In the genomic region with DNA sequence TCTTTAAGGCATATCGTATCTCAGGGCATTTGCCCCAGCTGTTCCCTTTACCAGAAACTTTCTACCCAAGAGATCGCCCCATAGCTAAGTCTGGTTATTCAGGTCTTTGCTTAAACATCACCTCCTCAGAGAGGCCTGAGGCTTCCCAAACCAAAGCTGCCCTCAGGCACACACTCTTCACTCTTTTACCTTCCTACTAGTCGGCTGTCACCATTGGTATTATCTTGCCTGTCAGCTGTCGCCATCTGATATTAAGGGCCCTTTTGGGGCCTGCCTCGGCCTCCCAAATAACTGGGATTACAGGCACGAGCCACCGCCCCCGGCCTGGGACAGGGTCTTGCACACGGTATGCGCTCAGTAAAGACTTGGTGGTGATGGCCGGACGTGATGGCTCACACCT, we compare ENCODE assay signal across 2 cellular contexts.
TF ChIP-seq lines count a peak whose summit lies in the region.

No MANE protein-coding gene starts in this region.

TF ChIP-seq in HEK293, 187 proteins besides CTCF, POLR2A, EP300 and RAD21 (continued from another document):
- TF ChIP-seq ZNF391 (tag by site-specific recombination; IDR thresholded peaks at IDR 0.05; ENCODE audit: borderline replicate concordance, low read depth) (no peak), MEIS1 (CRISPR knock-in tag; IDR thresholded peaks at IDR 0.05; ENCODE audit: borderline replicate concordance) (no peak), ZSCAN23 (tag by site-specific recombination; IDR thresholded peaks at IDR 0.05) (no peak), ZNF214 (tag by site-specific recombination; IDR thresholded peaks at IDR 0.05; ENCODE audit: borderline replicate concordance) (no peak), ZNF792 (tag by site-specific recombination; IDR thresholded peaks at IDR 0.05) (no peak), GLIS1 (tag by site-specific recombination; IDR thresholded peaks at IDR 0.05) (0 out of 2 replicates have a peak, but pooled peaks have one; percentile 4)
TF ChIP-seq in HEK293: peak in this region for 2.

TF ChIP-seq in WTC11, 78 proteins besides CTCF, POLR2A, EP300 and RAD21 (continued from another document):
- TF ChIP-seq, protein P1, sequence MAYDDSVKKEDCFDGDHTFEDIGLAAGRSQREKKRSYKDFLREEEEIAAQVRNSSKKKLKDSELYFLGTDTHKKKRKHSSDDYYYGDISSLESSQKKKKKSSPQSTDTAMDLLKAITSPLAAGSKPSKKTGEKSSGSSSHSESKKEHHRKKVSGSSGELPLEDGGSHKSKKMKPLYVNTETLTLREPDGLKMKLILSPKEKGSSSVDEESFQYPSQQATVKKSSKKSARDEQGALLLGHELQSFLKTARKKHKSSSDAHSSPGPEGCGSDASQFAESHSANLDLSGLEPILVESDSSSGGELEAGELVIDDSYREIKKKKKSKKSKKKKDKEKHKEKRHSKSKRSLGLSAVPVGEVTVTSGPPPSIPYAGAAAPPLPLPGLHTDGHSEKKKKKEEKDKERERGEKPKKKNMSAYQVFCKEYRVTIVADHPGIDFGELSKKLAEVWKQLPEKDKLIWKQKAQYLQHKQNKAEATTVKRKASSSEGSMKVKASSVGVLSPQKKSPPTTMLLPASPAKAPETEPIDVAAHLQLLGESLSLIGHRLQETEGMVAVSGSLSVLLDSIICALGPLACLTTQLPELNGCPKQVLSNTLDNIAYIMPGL (CRISPR knock-in tag; IDR thresholded peaks at IDR 0.05): no peak
- TF ChIP-seq RORB (CRISPR knock-in tag; IDR thresholded peaks at IDR 0.05) (no peak), ESRRA (CRISPR knock-in tag; IDR thresholded peaks at IDR 0.05; ENCODE audit: borderline replicate concordance) (no peak), SMAD4 (CRISPR knock-in tag; IDR thresholded peaks at IDR 0.05) (no peak), ATF1 (CRISPR knock-in tag; IDR thresholded peaks at IDR 0.05) (no peak), NR3C1 (CRISPR knock-in tag; conservative IDR thresholded peaks at IDR 0.05; ENCODE audit: low read depth) (no peak), ZNF396 (CRISPR knock-in tag; IDR thresholded peaks at IDR 0.05; ENCODE audit: borderline replicate concordance) (no peak), NFE2L1 (CRISPR knock-in tag; IDR thresholded peaks at IDR 0.05) (no peak), ZNF671 (CRISPR knock-in tag; IDR thresholded peaks at IDR 0.05) (no peak), IRF2 (CRISPR knock-in tag; IDR thresholded peaks at IDR 0.05; ENCODE audit: borderline replicate concordance, low read depth) (no peak), CBFB (CRISPR knock-in tag; IDR thresholded peaks at IDR 0.05; ENCODE audit: low read depth) (no peak)
- TF ChIP-seq, protein P2, sequence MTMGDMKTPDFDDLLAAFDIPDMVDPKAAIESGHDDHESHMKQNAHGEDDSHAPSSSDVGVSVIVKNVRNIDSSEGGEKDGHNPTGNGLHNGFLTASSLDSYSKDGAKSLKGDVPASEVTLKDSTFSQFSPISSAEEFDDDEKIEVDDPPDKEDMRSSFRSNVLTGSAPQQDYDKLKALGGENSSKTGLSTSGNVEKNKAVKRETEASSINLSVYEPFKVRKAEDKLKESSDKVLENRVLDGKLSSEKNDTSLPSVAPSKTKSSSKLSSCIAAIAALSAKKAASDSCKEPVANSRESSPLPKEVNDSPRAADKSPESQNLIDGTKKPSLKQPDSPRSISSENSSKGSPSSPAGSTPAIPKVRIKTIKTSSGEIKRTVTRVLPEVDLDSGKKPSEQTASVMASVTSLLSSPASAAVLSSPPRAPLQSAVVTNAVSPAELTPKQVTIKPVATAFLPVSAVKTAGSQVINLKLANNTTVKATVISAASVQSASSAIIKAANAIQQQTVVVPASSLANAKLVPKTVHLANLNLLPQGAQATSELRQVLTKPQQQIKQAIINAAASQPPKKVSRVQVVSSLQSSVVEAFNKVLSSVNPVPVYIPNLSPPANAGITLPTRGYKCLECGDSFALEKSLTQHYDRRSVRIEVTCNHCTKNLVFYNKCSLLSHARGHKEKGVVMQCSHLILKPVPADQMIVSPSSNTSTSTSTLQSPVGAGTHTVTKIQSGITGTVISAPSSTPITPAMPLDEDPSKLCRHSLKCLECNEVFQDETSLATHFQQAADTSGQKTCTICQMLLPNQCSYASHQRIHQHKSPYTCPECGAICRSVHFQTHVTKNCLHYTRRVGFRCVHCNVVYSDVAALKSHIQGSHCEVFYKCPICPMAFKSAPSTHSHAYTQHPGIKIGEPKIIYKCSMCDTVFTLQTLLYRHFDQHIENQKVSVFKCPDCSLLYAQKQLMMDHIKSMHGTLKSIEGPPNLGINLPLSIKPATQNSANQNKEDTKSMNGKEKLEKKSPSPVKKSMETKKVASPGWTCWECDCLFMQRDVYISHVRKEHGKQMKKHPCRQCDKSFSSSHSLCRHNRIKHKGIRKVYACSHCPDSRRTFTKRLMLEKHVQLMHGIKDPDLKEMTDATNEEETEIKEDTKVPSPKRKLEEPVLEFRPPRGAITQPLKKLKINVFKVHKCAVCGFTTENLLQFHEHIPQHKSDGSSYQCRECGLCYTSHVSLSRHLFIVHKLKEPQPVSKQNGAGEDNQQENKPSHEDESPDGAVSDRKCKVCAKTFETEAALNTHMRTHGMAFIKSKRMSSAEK (CRISPR knock-in tag; IDR thresholded peaks at IDR 0.05; ENCODE audit: borderline replicate concordance): no peak
- TF ChIP-seq, protein P3, sequence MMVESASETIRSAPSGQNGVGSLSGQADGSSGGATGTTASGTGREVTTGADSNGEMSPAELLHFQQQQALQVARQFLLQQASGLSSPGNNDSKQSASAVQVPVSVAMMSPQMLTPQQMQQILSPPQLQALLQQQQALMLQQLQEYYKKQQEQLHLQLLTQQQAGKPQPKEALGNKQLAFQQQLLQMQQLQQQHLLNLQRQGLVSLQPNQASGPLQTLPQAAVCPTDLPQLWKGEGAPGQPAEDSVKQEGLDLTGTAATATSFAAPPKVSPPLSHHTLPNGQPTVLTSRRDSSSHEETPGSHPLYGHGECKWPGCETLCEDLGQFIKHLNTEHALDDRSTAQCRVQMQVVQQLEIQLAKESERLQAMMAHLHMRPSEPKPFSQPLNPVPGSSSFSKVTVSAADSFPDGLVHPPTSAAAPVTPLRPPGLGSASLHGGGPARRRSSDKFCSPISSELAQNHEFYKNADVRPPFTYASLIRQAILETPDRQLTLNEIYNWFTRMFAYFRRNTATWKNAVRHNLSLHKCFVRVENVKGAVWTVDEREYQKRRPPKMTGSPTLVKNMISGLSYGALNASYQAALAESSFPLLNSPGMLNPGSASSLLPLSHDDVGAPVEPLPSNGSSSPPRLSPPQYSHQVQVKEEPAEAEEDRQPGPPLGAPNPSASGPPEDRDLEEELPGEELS (CRISPR knock-in tag; IDR thresholded peaks at IDR 0.05): no peak
